Comparison of ENCODE assay signal across 9 cellular contexts in the genomic region with DNA sequence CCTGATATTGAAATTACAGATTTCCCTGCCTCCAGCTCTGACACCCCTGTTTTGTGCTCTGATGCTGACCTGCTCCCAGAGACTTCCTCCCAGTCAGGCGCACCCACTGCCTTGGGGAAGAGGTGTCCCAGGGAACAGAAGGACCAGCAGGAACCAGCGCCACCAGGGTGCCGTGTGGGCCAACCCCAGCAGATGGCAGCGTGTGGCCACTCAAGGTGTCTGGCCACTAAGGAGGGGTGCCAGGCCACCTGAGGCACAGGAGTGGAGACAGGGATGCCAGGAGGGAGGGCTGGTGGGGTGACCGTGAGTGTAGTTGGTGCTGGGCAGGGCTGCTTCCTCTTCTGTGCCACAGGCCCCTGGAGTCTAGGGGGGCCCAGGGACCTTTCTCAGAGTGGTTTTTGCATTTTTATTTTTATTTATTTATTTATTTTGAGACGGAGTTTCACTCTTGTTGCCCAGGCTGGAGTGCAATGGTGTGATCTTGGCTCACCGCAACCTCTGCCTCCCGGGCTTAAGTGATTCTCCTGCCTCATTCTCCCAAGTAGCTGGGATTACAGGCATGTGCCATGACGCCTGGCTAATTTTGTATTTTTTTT. TPM values are rescaled to one million over a fixed set of nuclear protein-coding genes. Genes with fewer than 3 reads are reported as not detected.
DNase-seq lines count a peak whose midpoint lies in the region; ATAC-seq lines count a peak whose summit lies in the region.
"Had no signal": no experiment of that assay in that cellular context is flagged by ENCODE, and none has a peak within 500 bp of the region (broad histone marks: within the 10 kb centered on the region; RNA-seq: fewer than 3 reads in every experiment).

No MANE protein-coding gene starts in this region.

- H3K9me3 Mint-ChIP-seq in activated naive CD4-positive, alpha-beta T cell treated with anti-CD3 and anti-CD28 coated beads, Interleukin-2, amount 10 ng/mL, durations not matched to agents 7 days and 5 days: no peaks in the 10 kb centered on the region
- H3K9me3 Mint-ChIP-seq: activated naive CD4-positive, alpha-beta T cell treated with anti-CD3 and anti-CD28 coated beads, Interleukin-2, amount 50 U/mL, for 24 hours had no signal

- intact Hi-C loops in left ventricle myocardium superior (cut with micrococcal nuclease): no loop called here

- H3K27ac Mint-ChIP-seq in activated naive CD4-positive, alpha-beta T cell treated with anti-CD3 and anti-CD28 coated beads, Interleukin-2, amount 10 ng/mL, durations not matched to agents 7 days and 5 days: no peak overlapping the region
- H3K27ac Mint-ChIP-seq: activated naive CD4-positive, alpha-beta T cell treated with anti-CD3 and anti-CD28 coated beads, Interleukin-2, amount 50 U/mL, for 24 hours had no signal

- peaks cover 28% of the 10 kb centered on the region for H3K27me3 Mint-ChIP-seq in activated naive CD4-positive, alpha-beta T cell treated with anti-CD3 and anti-CD28 coated beads, Interleukin-2, amount 10 ng/mL, durations not matched to agents 7 days and 5 days
- H3K27me3 Mint-ChIP-seq: activated naive CD4-positive, alpha-beta T cell treated with anti-CD3 and anti-CD28 coated beads, Interleukin-2, amount 50 U/mL, for 24 hours had no signal

- no peak overlapping the region for H3K4me3 Mint-ChIP-seq in activated naive CD4-positive, alpha-beta T cell treated with anti-CD3 and anti-CD28 coated beads, Interleukin-2, amount 10 ng/mL, durations not matched to agents 7 days and 5 days
- H3K4me3 Mint-ChIP-seq: activated naive CD4-positive, alpha-beta T cell treated with anti-CD3 and anti-CD28 coated beads, Interleukin-2, amount 50 U/mL, for 24 hours had no signal

- no peaks in the 10 kb centered on the region for H3K36me3 Mint-ChIP-seq in activated naive CD4-positive, alpha-beta T cell treated with anti-CD3 and anti-CD28 coated beads, Interleukin-2, amount 10 ng/mL, durations not matched to agents 7 days and 5 days
- H3K36me3 Mint-ChIP-seq: activated naive CD4-positive, alpha-beta T cell treated with anti-CD3 and anti-CD28 coated beads, Interleukin-2, amount 50 U/mL, for 24 hours had no signal

- H3K4me1 Mint-ChIP-seq in activated naive CD4-positive, alpha-beta T cell treated with anti-CD3 and anti-CD28 coated beads, Interleukin-2, amount 10 ng/mL, durations not matched to agents 7 days and 5 days: peaks cover 6% of the 10 kb centered on the region
- H3K4me1 Mint-ChIP-seq: activated naive CD4-positive, alpha-beta T cell treated with anti-CD3 and anti-CD28 coated beads, Interleukin-2, amount 50 U/mL, for 24 hours had no signal

- CTCF ChIA-PET in activated naive CD4-positive, alpha-beta T cell treated with anti-CD3 and anti-CD28 coated beads, Interleukin-2, amount 10 ng/mL, durations not matched to agents 7 days and 5 days (lab: Charles Lee): interaction anchor here (0.8 to 5.2 kb wide), 10 partner anchors 8 to 76 kb away, joined by 3 to 74 read pairs (median 5); no protein-coding TSS in a partner anchor

- peak; percentile 68 for DNase-seq in GM03348 (ENCODE audit: low spot score)
- DNase-seq in RPMI8226: peak; percentile 58
- peak; percentile 75 for DNase-seq in activated naive CD4-positive, alpha-beta T cell treated with anti-CD3 and anti-CD28 coated beads, Interleukin-2, amount 10 ng/mL, durations not matched to agents 7 days and 5 days
- DNase-seq in left ventricle myocardium superior: peak; percentile 83
- peak; percentile 53 for DNase-seq in stimulated activated CD4-positive, alpha-beta T cell treated with anti-CD3 and anti-CD28 coated beads, Interleukin-12 subunit alpha, Interleukin-12 subunit beta, amount 100 ng/mL, for 4 hours

- peak; percentile 52 for ATAC-seq in HG03175 (IDR thresholded peaks at IDR 0.05; ENCODE audit: unreplicated experiment)
- ATAC-seq in left ventricle myocardium superior: peak; percentile 70
- no peak for ATAC-seq in HG03097 (IDR thresholded peaks at IDR 0.05; ENCODE audit: low FRiP score, unreplicated experiment)
- ATAC-seq in HG02884 (IDR thresholded peaks at IDR 0.05; ENCODE audit: unreplicated experiment): no peak

RNA-seq across cellular contexts. Expression of a gene that starts 56.0 kb away (rescaled TPM):
- not detected for total RNA-seq in left ventricle myocardium superior

RNA-seq across cellular contexts. Expression of a gene that starts 59.6 kb away (rescaled TPM):
- total RNA-seq in left ventricle myocardium superior: 207 TPM

Comparison
In these comparisons a context has a peak if more than half of its experiments do, and no peak if none do; other contexts are left out.
1. ATAC-seq: peak in HG03175 (single experiment) and left ventricle myocardium superior (single experiment); none in HG03097 (single experiment) and HG02884 (single experiment).
2. Peak in every context shown above with its lines, with median percentiles within 50 percentile points of each other: DNase-seq.